In the genomic region with DNA sequence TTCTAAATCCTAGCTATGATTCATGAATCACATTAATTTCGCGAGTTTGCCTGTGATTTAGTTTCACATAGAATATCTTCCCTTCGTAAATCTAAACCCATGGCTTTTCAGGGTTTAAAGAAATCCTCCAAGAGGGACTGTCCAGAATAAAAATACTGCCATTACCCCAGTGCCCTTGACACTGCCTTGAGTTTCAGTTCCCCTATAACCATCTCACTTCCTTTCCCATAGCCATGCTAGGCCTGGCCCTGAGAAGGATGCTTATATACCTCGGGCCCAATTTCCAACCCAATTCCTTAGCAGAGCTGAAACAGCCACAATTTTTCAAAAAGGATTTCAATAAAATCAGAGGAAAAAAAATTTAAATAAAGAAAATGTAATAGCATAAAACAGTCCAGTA, we compare ENCODE assay signal across 15 cellular contexts.
DNase-seq lines count a peak whose midpoint lies in the region; ATAC-seq lines count a peak whose summit lies in the region.
"Had no signal": no experiment of that assay in that cellular context is flagged by ENCODE, and none has a peak within 500 bp of the region (broad histone marks: within the 10 kb centered on the region; RNA-seq: fewer than 3 reads in every experiment).

No MANE protein-coding gene starts in this region.

- peak; percentile 5 for DNase-seq in NOMO-1 treated with DMSO at 0.1 percent for 48 hours (lab: John Stamatoyannopoulos, UW; ENCODE audit: unreplicated experiment)
- DNase-seq in NOMO-1 treated with dmso at 0.1 percent for 144 hours (lab: John Stamatoyannopoulos, UW; ENCODE audit: unreplicated experiment), result no peak
- no peak for DNase-seq in stimulated activated naive B cell treated with anti-CD40 and anti-IgM and Interleukin-4, amounts not matched to agents 10 μg/mL and 1 μg/mL and 100 μg/mL, for 72 hours
- no peak for DNase-seq in NCI-H774 (lab: John Stamatoyannopoulos, UW)
- no peak for DNase-seq in activated CD8-positive, alpha-beta memory T cell treated with anti-CD3 and anti-CD28 coated beads, Interleukin-2, amount 50 U/mL, for 48 hours
- no peak for DNase-seq in AG08396 (ENCODE audit: low spot score)
- DNase-seq: H9; NCI-H1694 treated with DMSO at 0.1 percent for 48 hours; NCI-H526; stimulated activated CD4-positive, alpha-beta T cell treated with anti-CD3 and anti-CD28 coated beads, Interleukin-15, amount 100 ng/mL, for 24 hours; trophoblast cell had no signal

- no peak overlapping the region for H3K27ac Mint-ChIP-seq in stimulated activated naive B cell treated with anti-CD40 and anti-IgM and Interleukin-4, amounts not matched to agents 10 μg/mL and 1 μg/mL and 100 μg/mL, for 72 hours
- H3K27ac Mint-ChIP-seq: dendritic cell treated with granulocyte-macrophage colony-stimulating factor and Interleukin-4, amounts not matched to agents 40 ng/mL and 50 ng/mL, for 4 days; H9; IgD-negative memory B cell had no signal

- peaks cover 0 to 2% of the 10 kb centered on the region in 2 donors for H3K36me3 Mint-ChIP-seq in stimulated activated naive B cell treated with anti-CD40 and anti-IgM and Interleukin-4, amounts not matched to agents 10 μg/mL and 1 μg/mL and 100 μg/mL, for 72 hours
- H3K36me3 Mint-ChIP-seq: IgD-negative memory B cell had no signal

- no peaks in the 10 kb centered on the region for H3K27me3 Mint-ChIP-seq in stimulated activated naive B cell treated with anti-CD40 and anti-IgM and Interleukin-4, amounts not matched to agents 10 μg/mL and 1 μg/mL and 100 μg/mL, for 72 hours
- H3K27me3 Mint-ChIP-seq: dendritic cell treated with granulocyte-macrophage colony-stimulating factor and Interleukin-4, amounts not matched to agents 40 ng/mL and 50 ng/mL, for 4 days; IgD-negative memory B cell had no signal

- H3K4me3 Mint-ChIP-seq in stimulated activated naive B cell treated with anti-CD40 and anti-IgM and Interleukin-4, amounts not matched to agents 10 μg/mL and 1 μg/mL and 100 μg/mL, for 72 hours, result no peak overlapping the region
- H3K4me3 Mint-ChIP-seq: dendritic cell treated with granulocyte-macrophage colony-stimulating factor and Interleukin-4, amounts not matched to agents 40 ng/mL and 50 ng/mL, for 4 days; H9; IgD-negative memory B cell had no signal

- ATAC-seq in GM21737 (IDR thresholded peaks at IDR 0.05; ENCODE audit: unreplicated experiment), result peak; percentile 74
- peak; percentile 94 for ATAC-seq in HG03095 (IDR thresholded peaks at IDR 0.05; ENCODE audit: unreplicated experiment)
- ATAC-seq in stimulated activated naive B cell treated with anti-CD40 and anti-IgM and Interleukin-4, amounts not matched to agents 10 μg/mL and 1 μg/mL and 100 μg/mL, for 72 hours (replicated peaks), result peak; percentile 58 to 79

- peaks cover 7% of the 10 kb centered on the region in 2 donors for H3K9me3 Mint-ChIP-seq in stimulated activated naive B cell treated with anti-CD40 and anti-IgM and Interleukin-4, amounts not matched to agents 10 μg/mL and 1 μg/mL and 100 μg/mL, for 72 hours

- H3K4me1 Mint-ChIP-seq in stimulated activated naive B cell treated with anti-CD40 and anti-IgM and Interleukin-4, amounts not matched to agents 10 μg/mL and 1 μg/mL and 100 μg/mL, for 72 hours, result no peaks in the 10 kb centered on the region
- H3K4me1 Mint-ChIP-seq: IgD-negative memory B cell had no signal
